Comparison of ENCODE assay signal across 1 cellular context in genomic region chr12:58453306-58453705, GRCh38.
TF ChIP-seq lines count a peak whose summit lies in the region.

No MANE protein-coding gene starts in this region.

TF ChIP-seq in IMR-90, 13 proteins besides CTCF, POLR2A, EP300 and RAD21 (continued from another document):
- TF ChIP-seq, protein P1, sequence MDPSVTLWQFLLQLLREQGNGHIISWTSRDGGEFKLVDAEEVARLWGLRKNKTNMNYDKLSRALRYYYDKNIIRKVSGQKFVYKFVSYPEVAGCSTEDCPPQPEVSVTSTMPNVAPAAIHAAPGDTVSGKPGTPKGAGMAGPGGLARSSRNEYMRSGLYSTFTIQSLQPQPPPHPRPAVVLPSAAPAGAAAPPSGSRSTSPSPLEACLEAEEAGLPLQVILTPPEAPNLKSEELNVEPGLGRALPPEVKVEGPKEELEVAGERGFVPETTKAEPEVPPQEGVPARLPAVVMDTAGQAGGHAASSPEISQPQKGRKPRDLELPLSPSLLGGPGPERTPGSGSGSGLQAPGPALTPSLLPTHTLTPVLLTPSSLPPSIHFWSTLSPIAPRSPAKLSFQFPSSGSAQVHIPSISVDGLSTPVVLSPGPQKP (IDR thresholded peaks at IDR 0.05; ENCODE audit: borderline replicate concordance, low read depth, low read length) = no peak
- TF ChIP-seq MXI1 (IDR thresholded peaks at IDR 0.05; ENCODE audit: borderline replicate concordance, low read depth, low read length) (no peak), CHD1 (IDR thresholded peaks at IDR 0.05; ENCODE audit: low read depth, low read length) (no peak), MAFK (IDR thresholded peaks at IDR 0.05; ENCODE audit: low read depth, low read length) (no peak)
